12 cellular contexts compared by ENCODE assay signal in the genomic region with DNA sequence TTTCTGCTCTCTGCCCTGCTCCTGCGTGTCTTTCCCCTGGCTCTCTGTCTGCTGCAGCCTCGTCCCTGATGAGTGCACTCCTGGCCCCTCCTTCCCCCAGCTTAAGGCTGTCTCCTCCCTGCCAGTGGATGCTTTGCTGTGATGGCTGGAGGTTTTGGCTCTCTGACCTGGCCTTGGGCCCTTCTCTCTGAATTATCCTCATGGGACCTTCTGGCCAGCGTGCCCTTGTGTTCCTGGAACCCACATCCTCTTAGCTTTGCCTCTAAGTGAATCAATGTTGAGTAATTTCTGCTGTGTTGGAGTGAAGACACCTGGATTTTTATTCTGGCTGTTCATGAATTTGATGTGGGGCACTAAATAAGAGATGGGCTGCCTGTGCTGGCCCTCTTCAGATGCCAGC. TPM values are rescaled to one million over a fixed set of nuclear protein-coding genes. Genes with fewer than 3 reads are reported as not detected.
DNase-seq lines count a peak whose midpoint lies in the region; ATAC-seq and TF ChIP-seq lines count a peak whose summit lies in the region.
"Had no signal": no experiment of that assay in that cellular context is flagged by ENCODE, and none has a peak within 500 bp of the region (broad histone marks: within the 10 kb centered on the region; RNA-seq: fewer than 3 reads in every experiment).

No MANE protein-coding gene starts in this region.

- ATAC-seq in upper lobe of left lung (ENCODE audit: low FRiP score in 2 of 2) (peak; percentile 68 to 73), GM18907 (IDR thresholded peaks at IDR 0.05; ENCODE audit: unreplicated experiment) (no peak)
- ATAC-seq: activated naive CD4-positive, alpha-beta T cell treated with anti-CD3 and anti-CD28 coated beads, Interleukin-2, amount 50 U/mL, for 72 hours; GM12878 had no signal

- TF ChIP-seq POLR2A in NB4 (IDR thresholded peaks at IDR 0.05; ENCODE audit: extremely low read depth, insufficient read length) (no peak), upper lobe of left lung (IDR thresholded peaks at IDR 0.05) (peak in 2 of 4 donors; percentile 39)

- DNase-seq in NB4 (ENCODE audit: low read depth) (peak; percentile 72), fibroblast of gingiva (ENCODE audit: low read depth) (peak; percentile 88), mucosa of gallbladder (ENCODE audit: low spot score) (peak; percentile 19), upper lobe of left lung (peak in 1 of 2 donors; percentile 39), NCI-H446 treated with DMSO at 0.1 percent for 48 hours (lab: John Stamatoyannopoulos, UW) (no peak), SIG-M5 (lab: John Stamatoyannopoulos, UW) (no peak)
- DNase-seq: DMS53, NCI-H1694, NCI-H748 treated with DMSO at 0.1 percent for 48 hours had no signal

- TF ChIP-seq CTCF in NB4 (IDR thresholded peaks at IDR 0.05; ENCODE audit: low read depth, low read length) (no peak), upper lobe of left lung (IDR thresholded peaks at IDR 0.05) (no peak)

- H3K27ac ChIP-seq in upper lobe of left lung: peak overlapping the region in 3 of 4 donors; percentile 26 to 74 (median 35)

- peak in 3 of 4 donors; percentile 21 to 76 (median 41) for TF ChIP-seq EP300 in upper lobe of left lung (IDR thresholded peaks at IDR 0.05)

- no peaks in the 10 kb centered on the region for H3K9me3 ChIP-seq in upper lobe of left lung

- no peaks in the 10 kb centered on the region for H3K36me3 ChIP-seq in upper lobe of left lung

- no peaks in the 10 kb centered on the region for H3K27me3 ChIP-seq in upper lobe of left lung

- H3K4me3 ChIP-seq in NB4 (ENCODE audit: low read depth, low read length) (no peak overlapping the region), upper lobe of left lung (no peak overlapping the region)
- H3K4me3 ChIP-seq: GM12878 had no signal

- WGBS in upper lobe of left lung, 2 donors: 54 to 65% methylated on average over 3 of the region's 3 CpGs

- H3K4me1 ChIP-seq in upper lobe of left lung: peaks cover 0 to 2% (median 0%) of the 10 kb centered on the region in 4 donors

RNA-seq across cellular contexts. Expression of a gene that starts 9.8 kb away (rescaled TPM):
- total RNA-seq in mucosa of gallbladder (4.2 TPM), upper lobe of left lung (10 to 100 TPM in 1 of 6 donors, 1 to 10 TPM in 5; 4.2 to 12.4 (median 7.1) TPM)
- total RNA-seq: GM12878 had no signal

Comparison
In these comparisons a context has a peak if more than half of its experiments do, and no peak if none do; other contexts are left out.
1. DNase-seq: peak in NB4 (single experiment), fibroblast of gingiva (single experiment) and mucosa of gallbladder (single experiment); none in NCI-H446 treated with DMSO at 0.1 percent for 48 hours (single experiment) and SIG-M5 (single experiment).